In genomic region chr20:41650221-41650948, GRCh38 we compare ENCODE assay signal across 9 cellular contexts. TPM values are rescaled to one million over a fixed set of nuclear protein-coding genes. Genes with fewer than 3 reads are reported as not detected.
DNase-seq lines count a peak whose midpoint lies in the region; ATAC-seq and TF ChIP-seq lines count a peak whose summit lies in the region.
"Had no signal": no experiment of that assay in that cellular context is flagged by ENCODE, and none has a peak within 500 bp of the region (broad histone marks: within the 10 kb centered on the region; RNA-seq: fewer than 3 reads in every experiment).

No MANE protein-coding gene starts in this region.

- no peaks in the 10 kb centered on the region for H3K4me1 ChIP-seq in lower lobe of right lung

- no peaks in the 10 kb centered on the region for H3K36me3 Mint-ChIP-seq in brain
- no peaks in the 10 kb centered on the region for H3K36me3 Mint-ChIP-seq in stimulated activated effector memory CD8-positive, alpha-beta T cell treated with anti-CD3 and anti-CD28 coated beads, Interleukin-12 subunit alpha, Interleukin-12 subunit beta, amount 100 ng/mL, for 72 hours

- H3K9me3 ChIP-seq in lower lobe of right lung: no peaks in the 10 kb centered on the region

- peaks cover 0 to 3% (median 0%) of the 10 kb centered on the region in 5 experiments for H3K9me3 Mint-ChIP-seq in brain
- no peaks in the 10 kb centered on the region for H3K9me3 Mint-ChIP-seq in stimulated activated effector memory CD8-positive, alpha-beta T cell treated with anti-CD3 and anti-CD28 coated beads, Interleukin-12 subunit alpha, Interleukin-12 subunit beta, amount 100 ng/mL, for 72 hours

- DNase-seq in NAMALWA (ENCODE audit: low spot score): peak; percentile 24
- DNase-seq in NCI-H2196 treated with DMSO at 0.1 percent for 48 hours (lab: John Stamatoyannopoulos, UW; ENCODE audit: unreplicated experiment): peak; percentile 79
- DNase-seq in superior temporal gyrus (ENCODE audit: extremely low spot score): peak; percentile 11
- DNase-seq in stimulated activated effector memory CD8-positive, alpha-beta T cell treated with anti-CD3 and anti-CD28 coated beads, Interleukin-12 subunit alpha, Interleukin-12 subunit beta, amount 100 ng/mL, for 72 hours (ENCODE audit: low spot score in 2 of 2): no peak
- no peak for DNase-seq in KG1 (lab: John Stamatoyannopoulos, UW)
- DNase-seq in lower lobe of right lung: no peak
- DNase-seq: activated T-cell treated with anti-CD3 and anti-CD28 coated beads, Interleukin-2, amount 50 U/mL, for 48 hours; kidney glomerular epithelial cell had no signal

- H3K27me3 ChIP-seq in lower lobe of right lung (ENCODE audit: low read depth): no peaks in the 10 kb centered on the region

- intact Hi-C loops in lower lobe of right lung (cut with DNase I): no loop called here

- H3K4me3 ChIP-seq in lower lobe of right lung: no peak overlapping the region

- H3K27ac ChIP-seq in lower lobe of right lung: no peak overlapping the region

- ATAC-seq in stimulated activated effector memory CD8-positive, alpha-beta T cell treated with anti-CD3 and anti-CD28 coated beads, Interleukin-12 subunit alpha, Interleukin-12 subunit beta, amount 100 ng/mL, for 72 hours: no peak
- no peak for ATAC-seq in lower lobe of right lung

- peaks cover 8% of the 10 kb centered on the region for H3K27me3 Mint-ChIP-seq in brain

- no peaks in the 10 kb centered on the region for H3K36me3 ChIP-seq in lower lobe of right lung

- H3K4me1 Mint-ChIP-seq in brain: peaks cover 48% of the 10 kb centered on the region
- no peaks in the 10 kb centered on the region for H3K4me1 Mint-ChIP-seq in stimulated activated effector memory CD8-positive, alpha-beta T cell treated with anti-CD3 and anti-CD28 coated beads, Interleukin-12 subunit alpha, Interleukin-12 subunit beta, amount 100 ng/mL, for 72 hours

- TF ChIP-seq CTCF in brain (conservative IDR thresholded peaks at IDR 0.05): no peak
- no peak for TF ChIP-seq CTCF in lower lobe of right lung (IDR thresholded peaks at IDR 0.05)

- peak overlapping the region in 1 of 5 experiments; percentile 33 for H3K4me3 Mint-ChIP-seq in brain
- H3K4me3 Mint-ChIP-seq in stimulated activated effector memory CD8-positive, alpha-beta T cell treated with anti-CD3 and anti-CD28 coated beads, Interleukin-12 subunit alpha, Interleukin-12 subunit beta, amount 100 ng/mL, for 72 hours: no peak overlapping the region

- H3K27ac Mint-ChIP-seq in brain: peak overlapping the region in 4 of 5 experiments; percentile 1 to 75 (median 17)
- H3K27ac Mint-ChIP-seq in stimulated activated effector memory CD8-positive, alpha-beta T cell treated with anti-CD3 and anti-CD28 coated beads, Interleukin-12 subunit alpha, Interleukin-12 subunit beta, amount 100 ng/mL, for 72 hours: no peak overlapping the region

RNA-seq across cellular contexts. Expression of gene CHD6, which starts 32.2 kb away (rescaled TPM):
- 31.1 TPM for polyA plus RNA-seq in brain (ENCODE audit: insufficient read depth, low read depth, low replicate concordance)
- 43.6 TPM for total RNA-seq in lower lobe of right lung

Comparison
In these comparisons a context has a peak if more than half of its experiments do, and no peak if none do; other contexts are left out.
1. DNase-seq: peak in NAMALWA (single experiment), NCI-H2196 treated with DMSO at 0.1 percent for 48 hours (single experiment) and superior temporal gyrus (single experiment); none in stimulated activated effector memory CD8-positive, alpha-beta T cell treated with anti-CD3 and anti-CD28 coated beads, Interleukin-12 subunit alpha, Interleukin-12 subunit beta, amount 100 ng/mL, for 72 hours (0 of 2), KG1 (single experiment) and lower lobe of right lung (single experiment).